Comparison of ENCODE assay signal across 9 cellular contexts in genomic region chr17:51640108-51640622, GRCh38.
DNase-seq lines count a peak whose midpoint lies in the region; ATAC-seq and TF ChIP-seq lines count a peak whose summit lies in the region.
"Had no signal": no experiment of that assay in that cellular context is flagged by ENCODE, and none has a peak within 500 bp of the region (broad histone marks: within the 10 kb centered on the region; RNA-seq: fewer than 3 reads in every experiment).

No MANE protein-coding gene starts in this region.

- H3K9me3 ChIP-seq in OCI-LY1 (ENCODE audit: low read length) = no peaks in the 10 kb centered on the region

- no peaks in the 10 kb centered on the region for H3K36me3 ChIP-seq in OCI-LY1 (ENCODE audit: insufficient read depth, low read length)

- H3K9me3 Mint-ChIP-seq in glutamatergic neuron (ENCODE audit: unreplicated experiment) = no peaks in the 10 kb centered on the region

- ATAC-seq in HG03520 (IDR thresholded peaks at IDR 0.05; ENCODE audit: unreplicated experiment) (no peak), GM19395 (IDR thresholded peaks at IDR 0.05; ENCODE audit: unreplicated experiment) (no peak)
- ATAC-seq: sciatic nerve had no signal

- no peaks in the 10 kb centered on the region for H3K4me1 Mint-ChIP-seq in glutamatergic neuron (ENCODE audit: low read depth, unreplicated experiment)

- no peaks in the 10 kb centered on the region for H3F3A ChIP-seq in OCI-LY1 (ENCODE audit: insufficient read depth, low read length)

- no peak overlapping the region for H3K9ac ChIP-seq in OCI-LY1 (ENCODE audit: low read length)

- H4K20me1 ChIP-seq in OCI-LY1 (ENCODE audit: insufficient read depth, low read length) = no peaks in the 10 kb centered on the region

- no peak overlapping the region; the same call in 1 of the 2 replicates for H3K27ac ChIP-seq in C4-2B
- no peak overlapping the region for H3K27ac ChIP-seq in OCI-LY1 (ENCODE audit: low read depth, low read length, poor library complexity, severe bottlenecking)

- H3K27me3 ChIP-seq in OCI-LY1 (ENCODE audit: insufficient read depth, low read length) = no peaks in the 10 kb centered on the region

- H3K4me3 Mint-ChIP-seq in glutamatergic neuron (ENCODE audit: unreplicated experiment) = no peak overlapping the region

- no peak overlapping the region for H3K27ac Mint-ChIP-seq in glutamatergic neuron (ENCODE audit: unreplicated experiment)

- H3K36me3 Mint-ChIP-seq in glutamatergic neuron (ENCODE audit: unreplicated experiment) = no peaks in the 10 kb centered on the region

- H2AFZ ChIP-seq in OCI-LY1 (ENCODE audit: low read length) = no peak overlapping the region

- DNase-seq in glutamatergic neuron = peak; percentile 27
- no peak for DNase-seq in retina
- no peak for DNase-seq in amygdala (lab: John Stamatoyannopoulos, UW)

- H3K9me2 ChIP-seq in OCI-LY1 (ENCODE audit: low read depth, low read length) = no peaks in the 10 kb centered on the region

- H3K27me3 Mint-ChIP-seq in glutamatergic neuron (ENCODE audit: unreplicated experiment) = peaks cover 2% of the 10 kb centered on the region

- no peak overlapping the region for H3K4me3 ChIP-seq in OCI-LY1 (ENCODE audit: low read depth, low read length, poor library complexity, severe bottlenecking)

- no peaks in the 10 kb centered on the region for H3K4me1 ChIP-seq in OCI-LY1 (ENCODE audit: insufficient read depth, low read length, severe bottlenecking)

- TF ChIP-seq CTCF in C4-2B (conservative IDR thresholded peaks at IDR 0.05) (peak; percentile 70), GM12873 (IDR thresholded peaks at IDR 0.05; ENCODE audit: insufficient read depth, low read depth, low read length, missing control alignments) (peak; percentile 66), OCI-LY1 (IDR thresholded peaks at IDR 0.05; ENCODE audit: low read length) (peak; percentile 59; the same call in 1 of the 2 replicates), glutamatergic neuron (IDR thresholded peaks at IDR 0.05; ENCODE audit: partially characterized antibody, unreplicated experiment) (peak; percentile 25)

- H3K79me2 ChIP-seq in OCI-LY1 (ENCODE audit: insufficient read depth, low read length) = no peaks in the 10 kb centered on the region

- no peak overlapping the region for H3K4me2 ChIP-seq in OCI-LY1 (ENCODE audit: low read length)
